8 cellular contexts compared by ENCODE assay signal in the genomic region with DNA sequence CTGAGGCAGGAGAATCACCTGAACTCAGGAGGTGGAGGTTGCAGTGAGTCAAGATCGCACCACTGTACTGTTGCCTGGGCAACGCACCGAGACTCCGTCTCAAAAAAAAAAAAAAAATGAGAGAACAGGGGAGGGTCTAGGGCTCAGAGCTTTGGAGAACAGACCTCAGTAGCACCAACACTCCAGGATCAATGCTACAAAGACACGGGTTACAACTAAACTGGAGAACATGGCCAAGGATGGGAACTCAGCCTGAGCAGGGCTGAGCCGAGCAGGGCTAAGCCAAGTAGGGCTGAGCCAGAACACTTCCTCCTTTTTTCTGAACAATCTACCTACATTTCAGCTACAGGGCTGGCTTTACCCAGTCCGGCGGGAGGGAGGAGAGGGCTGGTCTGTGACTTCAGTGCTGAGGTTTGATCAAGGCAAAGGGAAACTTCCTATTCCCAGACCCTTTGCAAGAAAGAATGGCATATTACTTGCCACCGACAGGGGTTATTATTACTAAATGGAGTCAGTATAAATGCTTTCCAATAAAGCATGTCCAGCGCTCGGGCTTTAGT. TPM values are rescaled to one million over a fixed set of nuclear protein-coding genes. Genes with fewer than 3 reads are reported as not detected.
DNase-seq lines count a peak whose midpoint lies in the region; ATAC-seq, FAIRE-seq and TF ChIP-seq lines count a peak whose summit lies in the region.

No MANE protein-coding gene starts in this region.

- no peak for TF ChIP-seq EP300 in H1 (IDR thresholded peaks at IDR 0.05; ENCODE audit: borderline replicate concordance in 1 of 2, low read depth in 2 of 2, low read length in 2 of 2)

- H3K4me2 ChIP-seq in IMR-90 (ENCODE audit: low read depth, low read length): peak overlapping the region; percentile 88
- H3K4me2 ChIP-seq in H1 (ENCODE audit: insufficient read depth in 1 of 2, low read depth in 2 of 2, low read length in 2 of 2): peak overlapping the region in 1 of 2 experiments; percentile 43; a peak in 2 of 4 replicates

- POLR2A ChIA-PET in IMR-90 (lab: Charles Lee; ENCODE audit: unreplicated experiment): no interaction called here
- POLR2A ChIA-PET in H1 (lab: Charles Lee; ENCODE audit: partially characterized antibody): no interaction called here
- POLR2A ChIA-PET in naive thymus-derived CD8-positive, alpha-beta T cell (lab: Charles Lee): interaction anchor here (0.7 to 5.8 kb wide), 12 partner anchors 9 to 294 kb away, joined by 3 to 72 read pairs (median 8); a partner anchor contains a TSS

- H4K91ac ChIP-seq in IMR-90 (ENCODE audit: insufficient read depth, low read depth, low read length) (peak overlapping the region; percentile 92), H1 (replicated peaks; ENCODE audit: insufficient read length, low read length) (peak overlapping the region; percentile 88)

- H3K4me3 Mint-ChIP-seq in naive thymus-derived CD8-positive, alpha-beta T cell: peak overlapping the region; percentile 83 to 100 (median 92)

- H3K4me3 ChIP-seq in IMR-90 (ENCODE audit: insufficient read depth, low read depth, low read length) (peak overlapping the region; percentile 67; the same call in 1 of the 2 replicates), H1 (ENCODE audit: extremely low read depth in 1 of 4, insufficient read depth in 2 of 4, low read depth in 3 of 4, low read length in 4 of 4) (no peak overlapping the region; a peak in 1 of 8 replicates)

- peaks cover 39 to 85% (median 77%) of the 10 kb centered on the region in 4 donors for H3K4me1 Mint-ChIP-seq in naive thymus-derived CD8-positive, alpha-beta T cell

- BruUV-seq in IMR-90 (replicated peaks; lab: Mats Ljungman, UMichigan): no TSS peak

- H4K20me1 ChIP-seq in IMR-90 (ENCODE audit: insufficient read depth, low read length) (no peaks in the 10 kb centered on the region), H1 (replicated peaks in 1 of 2; ENCODE audit: control insufficient read depth in 1 of 2, insufficient read depth in 2 of 2, low read length in 2 of 2) (no peaks in the 10 kb centered on the region)

- no peaks in the 10 kb centered on the region for H3K23me2 ChIP-seq in H1 (ENCODE audit: low read depth, low read length)

- peak overlapping the region; percentile 90 for H2AFZ ChIP-seq in IMR-90 (replicated peaks; ENCODE audit: low read length, poor library complexity)
- peak overlapping the region; percentile 87; the same call in 1 of the 2 replicates for H2AFZ ChIP-seq in H1 (ENCODE audit: low read length)

- TF ChIP-seq POLR2A in IMR-90 (IDR thresholded peaks at IDR 0.05; ENCODE audit: low read depth, low read length) (no peak), H1 (IDR thresholded peaks at IDR 0.05; ENCODE audit: control extremely low read depth in 1 of 2, low read depth in 2 of 2, low read length in 2 of 2) (no peak)

- H3K4ac ChIP-seq in IMR-90 (ENCODE audit: low read depth, low read length) (peak overlapping the region; percentile 86), H1 (replicated peaks; ENCODE audit: insufficient read length, low read depth, low read length) (no peak overlapping the region)

- CTCF ChIA-PET in IMR-90 (lab: Yijun Ruan, JAX): interaction anchor here (0.6 kb wide), 1 partner anchor 918 kb away, joined by 9 read pairs; no protein-coding TSS in a partner anchor
- CTCF ChIA-PET in H1 (lab: Charles Lee; ENCODE audit: partially characterized antibody): no interaction called here

- H2BK15ac ChIP-seq in IMR-90 (ENCODE audit: low read depth, low read length) (peak overlapping the region; percentile 89; the same call in 2 of the 3 replicates), H1 (ENCODE audit: low read length) (peak overlapping the region; percentile 76)

- intact Hi-C loops in IMR-90 (cut with micrococcal nuclease): loop anchor here (5.0 kb wide), 1 partner anchor 95 kb away; no protein-coding TSS in a partner anchor

- H3K36me3 Mint-ChIP-seq in naive thymus-derived CD8-positive, alpha-beta T cell: peaks cover 2 to 5% (median 4%) of the 10 kb centered on the region in 3 donors

- peak overlapping the region; percentile 54 for H3K27ac ChIP-seq in IMR-90 (ENCODE audit: insufficient read depth, low read length)
- peak overlapping the region; percentile 36 for H3K27ac ChIP-seq in VCaP
- H3K27ac ChIP-seq in H1 (ENCODE audit: low read depth, low read length): no peak overlapping the region

- peaks cover 16% of the 10 kb centered on the region for H3K9me1 ChIP-seq in IMR-90 (ENCODE audit: insufficient read depth, low read length)

- ATAC-seq in GM21576 (IDR thresholded peaks at IDR 0.05; ENCODE audit: unreplicated experiment) (peak; percentile 46), IMR-90 (ENCODE audit: low read depth) (peak; percentile 10)
- ATAC-seq in naive thymus-derived CD8-positive, alpha-beta T cell: peak; percentile 24 to 33

- peak overlapping the region; percentile 82 for H3K18ac ChIP-seq in IMR-90 (ENCODE audit: low read depth, low read length)
- H3K18ac ChIP-seq in H1 (ENCODE audit: extremely low read depth, low read length): no peak overlapping the region; the same call in 1 of the 2 replicates

- H4K8ac ChIP-seq in IMR-90 (ENCODE audit: low read depth in 2 of 2, low read length in 2 of 2): peak overlapping the region; percentile 64 to 88
- H4K8ac ChIP-seq in H1 (ENCODE audit: extremely low read depth, insufficient read depth, low read length): peak overlapping the region; percentile 4; the same call in 1 of the 2 replicates

- H4K5ac ChIP-seq in IMR-90 (ENCODE audit: low read depth, low read length) (peak overlapping the region; percentile 88), H1 (ENCODE audit: insufficient read length, low read depth, low read length) (no peak overlapping the region)

- TF ChIP-seq RAD21 in IMR-90 (IDR thresholded peaks at IDR 0.05; ENCODE audit: low read length) (no peak), H1 (IDR thresholded peaks at IDR 0.05 in 1 of 2, conservative IDR thresholded peaks at IDR 0.05 in 1 of 2; ENCODE audit: low read depth in 2 of 2, low read length in 2 of 2) (no peak)

- H2AK5ac ChIP-seq in IMR-90 (ENCODE audit: low read depth, low read length) (0 out of 2 replicates have a peak overlapping the region, but pooled peaks have one; percentile 3), H1 (ENCODE audit: low read depth, low read length) (no peak overlapping the region)

- peak overlapping the region; percentile 88 for H2AK9ac ChIP-seq in IMR-90 (replicated peaks; ENCODE audit: low read depth, low read length, poor library complexity)

- dilution Hi-C loops in IMR-90 (cut with HindIII; ENCODE audit: low sequenced_read_pairs, unreplicated experiment): no loop called here

- H3K56ac ChIP-seq in IMR-90 (ENCODE audit: extremely low read depth, insufficient read depth, low read length): peak overlapping the region; percentile 98; the same call in 1 of the 2 replicates
- no peak overlapping the region for H3K56ac ChIP-seq in H1 (replicated peaks; ENCODE audit: insufficient read length, low read depth, low read length)

- H3K36me3 ChIP-seq in IMR-90 (ENCODE audit: control insufficient read depth, insufficient read depth, low read length) (no peaks in the 10 kb centered on the region), H1 (ENCODE audit: control insufficient read depth in 2 of 4, insufficient read depth in 4 of 4, low read length in 3 of 4) (no peaks in the 10 kb centered on the region)

- H3K9me3 ChIP-seq in IMR-90 (ENCODE audit: control insufficient read depth, insufficient read depth, low read length): no peaks in the 10 kb centered on the region
- no peaks in the 10 kb centered on the region for H3K9me3 ChIP-seq in H1 (ENCODE audit: insufficient read depth in 2 of 2, low read depth in 1 of 2, low read length in 1 of 2)

- H3K79me1 ChIP-seq in IMR-90 (ENCODE audit: low read depth in 1 of 2, low read length in 2 of 2) (peaks cover 15 to 35% of the 10 kb centered on the region in 2 experiments; a peak in 3 of 4 replicates), H1 (ENCODE audit: low read depth, low read length) (no peaks in the 10 kb centered on the region)

- in situ Hi-C loops in IMR-90 (cut with MboI; ENCODE audit: low sequenced_read_pairs): no loop called here

- H3K9me3 Mint-ChIP-seq in naive thymus-derived CD8-positive, alpha-beta T cell: peaks cover 0 to 2% (median 0%) of the 10 kb centered on the region in 9 donors

- H3K23ac ChIP-seq in IMR-90 (ENCODE audit: low read depth, low read length): peak overlapping the region; percentile 77
- H3K23ac ChIP-seq in H1 (ENCODE audit: insufficient read length): no peak overlapping the region

- H3K79me2 ChIP-seq in H1 (ENCODE audit: control insufficient read depth in 1 of 2, insufficient read depth in 2 of 2, low read length in 2 of 2): no peaks in the 10 kb centered on the region

- H3K4me1 ChIP-seq in IMR-90 (ENCODE audit: control insufficient read depth, insufficient read depth, low read length): peaks cover 12% of the 10 kb centered on the region
- H3K4me1 ChIP-seq in H1 (replicated peaks in 1 of 4; ENCODE audit: control insufficient read depth in 3 of 4, insufficient read depth in 4 of 4, low read length in 3 of 4): peaks cover 0 to 14% (median 6%) of the 10 kb centered on the region in 4 experiments; a peak in 6 of 7 replicates

- H2BK5ac ChIP-seq in IMR-90 (ENCODE audit: low read depth, low read length, poor library complexity, severe bottlenecking) (peak overlapping the region; percentile 94), H1 (ENCODE audit: low read depth, low read length) (no peak overlapping the region; the same call in 1 of the 2 replicates)

- H3K9ac ChIP-seq in IMR-90 (ENCODE audit: low read depth, low read length): no peak overlapping the region
- no peak overlapping the region for H3K9ac ChIP-seq in H1 (replicated peaks in 1 of 4; ENCODE audit: extremely low read depth in 1 of 4, low read depth in 3 of 4, low read length in 3 of 4)

- H2BK20ac ChIP-seq in IMR-90 (ENCODE audit: low read depth, low read length): peak overlapping the region; percentile 84
- H2BK20ac ChIP-seq in H1 (ENCODE audit: low read length): peak overlapping the region; percentile 74; the same call in 1 of the 2 replicates

- 10% methylated on average over 2 of the region's 11 CpGs; no CpG with 5 or more reads in 1 of the 2 experiments for WGBS in IMR-90 (ENCODE audit: extremely low coverage in 2 of 2, insufficient read length in 1 of 2), 2 experiments
- WGBS in H1 (ENCODE audit: extremely low coverage in 1 of 2, insufficient coverage in 1 of 2, insufficient read length in 1 of 2, insufficient replicate concordance in 2 of 2, low coverage in 1 of 2, low lambda C conversion rate in 2 of 2, missing lambda C conversion rate in 1 of 2), 2 experiments: 85% methylated on average over 9 of the region's 11 CpGs; no CpG with 5 or more reads in 1 of the 2 experiments

- H2BK120ac ChIP-seq in IMR-90 (ENCODE audit: low read depth, low read length): peak overlapping the region; percentile 89
- H2BK120ac ChIP-seq in H1 (replicated peaks; ENCODE audit: low read depth, low read length): no peak overlapping the region

- no peak for TF ChIP-seq CTCF in IMR-90 (conservative IDR thresholded peaks at IDR 0.05; ENCODE audit: low read depth, low read length)
- TF ChIP-seq CTCF in VCaP (conservative IDR thresholded peaks at IDR 0.05): no peak
- TF ChIP-seq CTCF in H1 (IDR thresholded peaks at IDR 0.05; ENCODE audit: control extremely low read depth in 1 of 3, insufficient read depth in 1 of 3, low read depth in 1 of 3, low read length in 3 of 3): no peak

- DNase-seq in ELF-1 (ENCODE audit: low read depth, low spot score): peak; percentile 56
- peak; percentile 5 for DNase-seq in IMR-90
- peak in 1 of 2 experiments; percentile 43 for DNase-seq in H1 (ENCODE audit: low read depth in 1 of 2, low spot score in 2 of 2)
- DNase-seq in naive thymus-derived CD8-positive, alpha-beta T cell: peak in 9 of 10 donors; percentile 18 to 81 (median 70)
- DNase-seq in NCI-H1417 treated with DMSO at 0.1 percent for 48 hours (lab: John Stamatoyannopoulos, UW): no peak
- DNase-seq in kidney glomerular epithelial cell (lab: John Stamatoyannopoulos, UW): no peak

- H2BK12ac ChIP-seq in H1 (ENCODE audit: low read depth, low read length): peak overlapping the region; percentile 99

- FAIRE-seq in H1 (lab: Jason Lieb, UNC): no peak

- H3K27me3 ChIP-seq in IMR-90 (ENCODE audit: control insufficient read depth, insufficient read depth, low read length) (no peaks in the 10 kb centered on the region), H1 (replicated peaks in 1 of 4; ENCODE audit: control insufficient read depth in 3 of 4, extremely low read depth in 1 of 4, insufficient read depth in 3 of 4, low read length in 3 of 4) (peaks cover 0 to 3% (median 0%) of the 10 kb centered on the region in 4 experiments; a peak in 1 of 7 replicates)

- H3K14ac ChIP-seq in IMR-90 (replicated peaks; ENCODE audit: low read depth, low read length) (peak overlapping the region; percentile 79), H1 (ENCODE audit: insufficient read length) (no peak overlapping the region)

- H3K27ac Mint-ChIP-seq in naive thymus-derived CD8-positive, alpha-beta T cell: peak overlapping the region; percentile 92 to 100 (median 99)

- H3K27me3 Mint-ChIP-seq in naive thymus-derived CD8-positive, alpha-beta T cell: peaks cover 0 to 1% (median 0%) of the 10 kb centered on the region in 5 donors

RNA-seq across cellular contexts. Expression of a gene that starts 2.9 kb away (rescaled TPM):
- total RNA-seq in IMR-90 (2012; rRNA removed): 17.0 and 18.6 TPM in 2 replicates
- polyA plus RNA-seq in IMR-90 (2012; rRNA removed) (11.1 and 13.1 TPM in 2 replicates), H1 (2011; rRNA removed) (2.3 and 2.8 TPM in 2 replicates)
- polyA plus RNA-seq in IMR-90 (2012; cell fraction: cytosol; rRNA removed): 4.5 and 5.1 TPM in 2 replicates
- polyA plus RNA-seq in IMR-90 (2012; cell fraction: nucleus; rRNA removed; ENCODE audit: low replicate concordance): 6.7 and 32.3 TPM in 2 replicates
- total RNA-seq in H1 (2021; fragmentation: NEBNext Ultra II Directional; extraction: Animal tissue kit (Norgen Biotek cat#: 25700)): 3.6 and 3.7 TPM in 2 replicates
- polyA plus RNA-seq in H1 (2011; cell fraction: cytosol; rRNA removed): 3.0 TPM
- 2.6 TPM for polyA plus RNA-seq in H1 (2011; cell fraction: nucleus; rRNA removed)
- polyA plus RNA-seq in H1 (2012, experiment 1 of 2): 3.0 to 5.0 TPM (median 3.7 TPM) in 4 replicates
- polyA plus RNA-seq in H1 (2012, experiment 2 of 2): 1.2 TPM
- polyA plus RNA-seq in H1 (2013, experiment 1 of 2): 4.1 TPM
- polyA plus RNA-seq in H1 (2013, experiment 2 of 2): 3.2 TPM
- polyA minus RNA-seq in H1 (2011; rRNA and poly(A)+ RNA removed): 4.2 and 4.3 TPM in 2 replicates
- polyA minus RNA-seq in H1 (2011; cell fraction: cytosol; rRNA and poly(A)+ RNA removed): 2.9 TPM
- polyA minus RNA-seq in H1 (2011; cell fraction: nucleus; rRNA and poly(A)+ RNA removed): 8.3 TPM
- 100 to 1,000 TPM; 209 to 212 TPM for total RNA-seq in naive thymus-derived CD8-positive, alpha-beta T cell
- 10 to 100 TPM; 25.0 to 56.5 (median 26.1) TPM for polyA plus RNA-seq in naive thymus-derived CD8-positive, alpha-beta T cell

Comparison
In these comparisons a context has a peak if more than half of its experiments do, and no peak if none do; other contexts are left out.
1. DNase-seq: peak in ELF-1 (single experiment), IMR-90 (single experiment) and naive thymus-derived CD8-positive, alpha-beta T cell (9 of 10); none in NCI-H1417 treated with DMSO at 0.1 percent for 48 hours (single experiment) and kidney glomerular epithelial cell (single experiment).
2. RNA of a gene that starts 2.9 kb away (total RNA-seq): 209 to 212 TPM in naive thymus-derived CD8-positive, alpha-beta T cell; 17.0 to 18.6 TPM in IMR-90 and 3.6 to 3.7 TPM in H1; every median in the first group is over 10 times any median in the second.
3. Peak in every context shown above with its lines, with median percentiles within 50 percentile points of each other: ATAC-seq.